ENCODE assay signal across 18 cellular contexts in genomic region chr5:79771387-79771786, GRCh38.
DNase-seq lines count a peak whose midpoint lies in the region; ATAC-seq, FAIRE-seq and TF ChIP-seq lines count a peak whose summit lies in the region.
"Had no signal": no experiment of that assay in that cellular context is flagged by ENCODE, and none has a peak within 500 bp of the region (broad histone marks: within the 10 kb centered on the region; RNA-seq: fewer than 3 reads in every experiment).

No MANE protein-coding gene starts in this region.

- no peak for ATAC-seq in HG03521 (IDR thresholded peaks at IDR 0.05; ENCODE audit: unreplicated experiment)
- ATAC-seq: activated naive CD8-positive, alpha-beta T cell treated with anti-CD3 and anti-CD28 coated beads, Interleukin-2, amount 50 U/mL, for 24 hours; WTC11 had no signal

- H3K27ac ChIP-seq in brain microvascular endothelial cell (no peak overlapping the region), kidney (ENCODE audit: low read depth in 2 of 2, low read length in 2 of 2) (no peak overlapping the region)
- H3K27ac ChIP-seq: BLaER1, prostate gland had no signal

- no peak for TF ChIP-seq CTCF in AG10803 (conservative IDR thresholded peaks at IDR 0.05; ENCODE audit: low read length)
- TF ChIP-seq CTCF in HFFc6 (IDR thresholded peaks at IDR 0.05), result no peak
- TF ChIP-seq CTCF in brain microvascular endothelial cell (IDR thresholded peaks at IDR 0.05; ENCODE audit: low read depth, low read length, missing control alignments), result no peak
- no peak for TF ChIP-seq CTCF in kidney (IDR thresholded peaks at IDR 0.05; ENCODE audit: borderline replicate concordance, extremely low read depth, insufficient read depth)

- H3K4me3 ChIP-seq in AG10803 (ENCODE audit: low read length), result no peak overlapping the region
- no peak overlapping the region for H3K4me3 ChIP-seq in brain microvascular endothelial cell (ENCODE audit: low read depth, low read length)
- H3K4me3 ChIP-seq in kidney (ENCODE audit: low read length in 2 of 2), result no peak overlapping the region
- H3K4me3 ChIP-seq: BLaER1, prostate gland had no signal

- no peak for FAIRE-seq in kidney (lab: Jason Lieb, UNC)

- H3K36me3 Mint-ChIP-seq in HFFc6 (ENCODE audit: low read depth), result no peaks in the 10 kb centered on the region

- peak overlapping the region; percentile 18; the same call in 1 of the 2 replicates for H3K27ac Mint-ChIP-seq in HFFc6
- H3K27ac Mint-ChIP-seq: activated naive CD8-positive, alpha-beta T cell treated with anti-CD3 and anti-CD28 coated beads, Interleukin-2, amount 50 U/mL, for 24 hours; dendritic cell treated with granulocyte-macrophage colony-stimulating factor and Interleukin-4, amounts not matched to agents 40 ng/mL and 50 ng/mL, for 4 days; WTC11 had no signal

- H3K27me3 ChIP-seq in brain microvascular endothelial cell (replicated peaks), result no peaks in the 10 kb centered on the region
- H3K27me3 ChIP-seq: BLaER1 had no signal

- H3K9ac ChIP-seq in kidney (ENCODE audit: low read length in 2 of 2), result no peak overlapping the region
- H3K9ac ChIP-seq: BLaER1 had no signal

- intact Hi-C loops in kidney (cut with DNase I), result no loop called here

- H3K4me3 Mint-ChIP-seq in HFFc6, result no peak overlapping the region
- H3K4me3 Mint-ChIP-seq: activated naive CD8-positive, alpha-beta T cell treated with anti-CD3 and anti-CD28 coated beads, Interleukin-2, amount 50 U/mL, for 24 hours; dendritic cell treated with granulocyte-macrophage colony-stimulating factor and Interleukin-4, amounts not matched to agents 40 ng/mL and 50 ng/mL, for 4 days; WTC11 had no signal

- DNase-seq in AG10803 (ENCODE audit: low read depth), result peak; percentile 95
- DNase-seq in HFFc6, result peak; percentile 80
- DNase-seq in brain microvascular endothelial cell, result peak; percentile 9
- peak; percentile 11 for DNase-seq in kidney
- DNase-seq in occipital lobe (lab: John Stamatoyannopoulos, UW), result no peak
- no peak for DNase-seq in D341Med (ENCODE audit: low spot score)
- no peak for DNase-seq in midbrain (lab: John Stamatoyannopoulos, UW)
- DNase-seq: activated CD8-positive, alpha-beta memory T cell treated with anti-CD3 and anti-CD28 coated beads, Interleukin-2, amount 50 U/mL, for 4 hours; activated naive CD8-positive, alpha-beta T cell treated with anti-CD3 and anti-CD28 coated beads, Interleukin-2, amount 50 U/mL, for 24 hours; NCI-H1930; NCI-H82; stimulated activated CD4-positive, alpha-beta T cell treated with anti-CD3 and anti-CD28 coated beads, Interleukin-4, amount 100 ng/mL, for 24 hours; stimulated activated naive CD4-positive, alpha-beta T cell treated with Interleukin-2 at 50 U/mL for 16 hours had no signal

- peaks cover 6% of the 10 kb centered on the region; the same call in 1 of the 2 replicates for H3K27me3 Mint-ChIP-seq in HFFc6 (ENCODE audit: insufficient read depth)
- H3K27me3 Mint-ChIP-seq: activated naive CD8-positive, alpha-beta T cell treated with anti-CD3 and anti-CD28 coated beads, Interleukin-2, amount 50 U/mL, for 24 hours; dendritic cell treated with granulocyte-macrophage colony-stimulating factor and Interleukin-4, amounts not matched to agents 40 ng/mL and 50 ng/mL, for 4 days had no signal

- peaks cover 0 to 5% of the 10 kb centered on the region in 2 donors for H3K9me3 ChIP-seq in kidney (ENCODE audit: control insufficient read depth in 1 of 2, low read length in 2 of 2)
- H3K9me3 ChIP-seq: prostate gland had no signal

- peaks cover 7 to 21% of the 10 kb centered on the region in 2 donors for H3K4me1 ChIP-seq in kidney (ENCODE audit: control insufficient read depth in 1 of 2, insufficient read depth in 1 of 2, low read depth in 1 of 2, low read length in 2 of 2)
- H3K4me1 ChIP-seq: BLaER1, prostate gland had no signal

- peaks cover 15% of the 10 kb centered on the region for H3K4me1 Mint-ChIP-seq in HFFc6 (ENCODE audit: low read depth)

- no peaks in the 10 kb centered on the region for H3K36me3 ChIP-seq in brain microvascular endothelial cell (replicated peaks)
- no peaks in the 10 kb centered on the region for H3K36me3 ChIP-seq in kidney (ENCODE audit: control insufficient read depth in 1 of 2, insufficient read depth in 2 of 2, low read length in 2 of 2)
- H3K36me3 ChIP-seq: BLaER1, prostate gland had no signal

- H3K9me3 Mint-ChIP-seq in HFFc6, result peaks cover 8% of the 10 kb centered on the region; the same call in 1 of the 2 replicates

- in situ Hi-C loops in brain microvascular endothelial cell (cut with HindIII; ENCODE audit: low pct_ligation_motif_present, low sequenced_read_pairs), result no loop called here

Comparison
In these comparisons a context has a peak if more than half of its experiments do, and no peak if none do; other contexts are left out.
1. DNase-seq: peak in AG10803 (single experiment), HFFc6 (single experiment), brain microvascular endothelial cell (single experiment) and kidney (single experiment); none in occipital lobe (single experiment), D341Med (single experiment) and midbrain (single experiment).